27 cellular contexts compared by ENCODE assay signal in genomic region chr2:2560374-2561015, GRCh38.
"Had no signal": no experiment of that assay in that cellular context is flagged by ENCODE, and none has a peak within 500 bp of the region (broad histone marks: within the 10 kb centered on the region; RNA-seq: fewer than 3 reads in every experiment).

No MANE protein-coding gene starts in this region.

- H3K4me3 ChIP-seq: esophagus squamous epithelium, gastroesophageal sphincter had no signal

- DNase-seq: activated CD4-positive, alpha-beta memory T cell treated with anti-CD3 and anti-CD28 coated beads, Interleukin-2, amount 10 ng/mL, durations not matched to agents 7 days and 5 days; activated CD4-positive, alpha-beta T cell treated with anti-CD3 and anti-CD28 coated beads for 1 hour; activated CD4-positive, alpha-beta T cell treated with anti-CD3 and anti-CD28 coated beads for 4 hours; activated CD4-positive, alpha-beta T cell treated with anti-CD3 and anti-CD28 coated beads, Interleukin-2, amount 10 ng/mL, durations not matched to agents 7 days and 5 days; activated CD4-positive, alpha-beta T cell treated with anti-CD3 and anti-CD28 coated beads, Interleukin-2, amount 50 U/mL, for 4 hours; activated CD4-positive, CD25-positive, alpha-beta regulatory T cell; activated effector memory CD4-positive, alpha-beta T cell treated with anti-CD3 and anti-CD28 coated beads, Interleukin-2, amount 50 U/mL, for 16 hours; activated naive CD4-positive, alpha-beta T cell treated with anti-CD3 and anti-CD28 coated beads for 36 hours; activated naive CD8-positive, alpha-beta T cell treated with anti-CD3 and anti-CD28 coated beads, Interleukin-2, amount 10 ng/mL, durations not matched to agents 7 days and 5 days; activated T-cell treated with anti-CD3 and anti-CD28 coated beads, Interleukin-2, amount 50 U/mL, for 1 hour; activated T-cell treated with anti-CD3 and anti-CD28 coated beads, Interleukin-2, amount 50 U/mL, for 48 hours; amniotic stem cell; anterior cingulate cortex; brain microvascular endothelial cell; cortex of kidney; dermis blood vessel endothelial cell; effector CD4-positive, alpha-beta T cell; effector memory CD8-positive, alpha-beta T cell; esophagus squamous epithelium; foreskin melanocyte; T-helper 2 cell had no signal

- H3K27ac Mint-ChIP-seq: activated CD4-positive, alpha-beta memory T cell treated with anti-CD3 and anti-CD28 coated beads, Interleukin-2, amount 10 ng/mL, durations not matched to agents 7 days and 5 days; activated CD4-positive, alpha-beta T cell treated with anti-CD3 and anti-CD28 coated beads, Interleukin-2, amount 10 ng/mL, durations not matched to agents 7 days and 5 days; activated naive CD4-positive, alpha-beta T cell treated with anti-CD3 and anti-CD28 coated beads for 36 hours; activated naive CD4-positive, alpha-beta T cell treated with anti-CD3 and anti-CD28 coated beads, Interleukin-2, amount 50 U/mL, for 24 hours; activated naive CD8-positive, alpha-beta T cell treated with anti-CD3 and anti-CD28 coated beads, Interleukin-2, amount 10 ng/mL, durations not matched to agents 7 days and 5 days; activated T-helper 1 cell treated with anti-CD3 and anti-CD28 coated beads, Interleukin-12 subunit alpha, Interleukin-12 subunit beta, Interleukin-2, Interleukin-4 antibody, amounts not matched to agents 30 ng/mL and 10 ng/mL and 1 ng/mL, durations not matched to agents 14 hours and 24 hours and 36 hours; activated T-helper 2 cell treated with anti-CD3 and anti-CD28 coated beads, Interferon-gamma antibody, Interleukin-2, Interleukin-4, amounts not matched to agents 10 μg/mL and 5 μg/mL and 100 μg/mL, durations not matched to agents 14 hours and 24 hours and 36 hours; effector memory CD8-positive, alpha-beta T cell had no signal

- H3K27ac ChIP-seq: brain microvascular endothelial cell, epithelial cell of prostate, esophagus squamous epithelium, gastroesophageal sphincter had no signal

- H3K4me1 ChIP-seq: esophagus squamous epithelium, gastroesophageal sphincter had no signal

- H3K27me3 Mint-ChIP-seq: activated CD4-positive, alpha-beta memory T cell treated with anti-CD3 and anti-CD28 coated beads, Interleukin-2, amount 10 ng/mL, durations not matched to agents 7 days and 5 days; activated CD4-positive, alpha-beta T cell treated with anti-CD3 and anti-CD28 coated beads, Interleukin-2, amount 10 ng/mL, durations not matched to agents 7 days and 5 days; central memory CD8-positive, alpha-beta T cell; effector memory CD8-positive, alpha-beta T cell had no signal

- H3K9me3 Mint-ChIP-seq: activated naive CD8-positive, alpha-beta T cell treated with anti-CD3 and anti-CD28 coated beads, Interleukin-2, amount 10 ng/mL, durations not matched to agents 7 days and 5 days; activated T-helper 2 cell treated with anti-CD3 and anti-CD28 coated beads, Interferon-gamma antibody, Interleukin-2, Interleukin-4, amounts not matched to agents 10 μg/mL and 5 μg/mL and 100 μg/mL, durations not matched to agents 14 hours and 24 hours and 36 hours; central memory CD8-positive, alpha-beta T cell had no signal

- H3K36me3 Mint-ChIP-seq: activated naive CD4-positive, alpha-beta T cell treated with anti-CD3 and anti-CD28 coated beads, Interleukin-2, amount 50 U/mL, for 24 hours; activated naive CD8-positive, alpha-beta T cell treated with anti-CD3 and anti-CD28 coated beads, Interleukin-2, amount 10 ng/mL, durations not matched to agents 7 days and 5 days had no signal

- H3K4me1 Mint-ChIP-seq: activated CD4-positive, alpha-beta memory T cell treated with anti-CD3 and anti-CD28 coated beads, Interleukin-2, amount 10 ng/mL, durations not matched to agents 7 days and 5 days; activated CD4-positive, alpha-beta T cell treated with anti-CD3 and anti-CD28 coated beads, Interleukin-2, amount 10 ng/mL, durations not matched to agents 7 days and 5 days; activated naive CD4-positive, alpha-beta T cell treated with anti-CD3 and anti-CD28 coated beads, Interleukin-2, amount 50 U/mL, for 24 hours; activated naive CD8-positive, alpha-beta T cell treated with anti-CD3 and anti-CD28 coated beads, Interleukin-2, amount 10 ng/mL, durations not matched to agents 7 days and 5 days; central memory CD8-positive, alpha-beta T cell had no signal

- H3K36me3 ChIP-seq: brain microvascular endothelial cell, esophagus squamous epithelium, gastroesophageal sphincter had no signal

- H3K27me3 ChIP-seq: brain microvascular endothelial cell, esophagus squamous epithelium, gastroesophageal sphincter had no signal

- H3K9me3 ChIP-seq: esophagus squamous epithelium, gastroesophageal sphincter had no signal

- H3K4me3 Mint-ChIP-seq: activated CD4-positive, alpha-beta memory T cell treated with anti-CD3 and anti-CD28 coated beads, Interleukin-2, amount 10 ng/mL, durations not matched to agents 7 days and 5 days; activated CD4-positive, alpha-beta T cell treated with anti-CD3 and anti-CD28 coated beads, Interleukin-2, amount 10 ng/mL, durations not matched to agents 7 days and 5 days; activated naive CD4-positive, alpha-beta T cell treated with anti-CD3 and anti-CD28 coated beads for 36 hours; activated naive CD4-positive, alpha-beta T cell treated with anti-CD3 and anti-CD28 coated beads, Interleukin-2, amount 50 U/mL, for 24 hours; activated naive CD8-positive, alpha-beta T cell treated with anti-CD3 and anti-CD28 coated beads, Interleukin-2, amount 10 ng/mL, durations not matched to agents 7 days and 5 days; activated T-helper 1 cell treated with anti-CD3 and anti-CD28 coated beads, Interleukin-12 subunit alpha, Interleukin-12 subunit beta, Interleukin-2, Interleukin-4 antibody, amounts not matched to agents 30 ng/mL and 10 ng/mL and 1 ng/mL, durations not matched to agents 14 hours and 24 hours and 36 hours; central memory CD8-positive, alpha-beta T cell; effector memory CD8-positive, alpha-beta T cell had no signal
